ENCODE assay signal across 8 cellular contexts in genomic region chr3:125053304-125053699, GRCh38. TPM values are rescaled to one million over a fixed set of nuclear protein-coding genes. Genes with fewer than 3 reads are reported as not detected.
A peak's percentile ranks its signal among the peaks of the same experiment; 100 is the strongest.
DNase-seq lines count a peak whose midpoint lies in the region; ATAC-seq, FAIRE-seq and TF ChIP-seq lines count a peak whose summit lies in the region.

No MANE protein-coding gene starts in this region.

- no peak for FAIRE-seq in urothelium cell line (lab: Jason Lieb, UNC)

- 63 to 81% (median 74%) methylated on average over 2 of the region's 2 CpGs for WGBS in heart left ventricle, 4 donors

- intact Hi-C loops in heart left ventricle (cut with DNase I) = loop anchor here in 7 of 10 donors (2.0 to 10.0 kb wide), 7 partner anchors 36 to 109 kb away; no protein-coding TSS in a partner anchor
- intact Hi-C loops in left cardiac atrium (cut with DNase I) = loop anchor here (5.0 kb wide), 1 partner anchor 51 kb away; no protein-coding TSS in a partner anchor
- intact Hi-C loops in upper lobe of right lung (cut with DNase I) = loop anchor here (10.0 kb wide), 1 partner anchor 91 kb away; no protein-coding TSS in a partner anchor

- no peaks in the 10 kb centered on the region for H3K27me3 ChIP-seq in heart left ventricle
- no peaks in the 10 kb centered on the region for H3K27me3 ChIP-seq in brain microvascular endothelial cell (replicated peaks)
- H3K27me3 ChIP-seq in muscle layer of duodenum (ENCODE audit: low read depth, low read length) = no peaks in the 10 kb centered on the region
- no peaks in the 10 kb centered on the region for H3K27me3 ChIP-seq in upper lobe of right lung

- H3K4me3 ChIP-seq in heart left ventricle (peak overlapping the region in 11 of 12 donors; percentile 9 to 97 (median 89)), brain microvascular endothelial cell (ENCODE audit: low read depth, low read length) (peak overlapping the region; percentile 78), muscle layer of duodenum (ENCODE audit: low read depth in 1 of 2, low read length in 2 of 2) (peak overlapping the region; percentile 12 to 90), upper lobe of right lung (peak overlapping the region; percentile 84)

- H3K27ac ChIP-seq in heart left ventricle (peak overlapping the region; percentile 51 to 99 (median 94)), brain microvascular endothelial cell (peak overlapping the region; percentile 98), muscle layer of duodenum (ENCODE audit: low read length) (peak overlapping the region; percentile 86), upper lobe of right lung (peak overlapping the region; percentile 89)

- TF ChIP-seq POLR2A in heart left ventricle (IDR thresholded peaks at IDR 0.05) (no peak), GM18505 (IDR thresholded peaks at IDR 0.05; ENCODE audit: borderline replicate concordance, extremely low read depth, insufficient read depth, insufficient read length) (no peak)

- in situ Hi-C loops in brain microvascular endothelial cell (cut with HindIII; ENCODE audit: low pct_ligation_motif_present, low sequenced_read_pairs) = no loop called here

- TF ChIP-seq CTCF in heart left ventricle (IDR thresholded peaks at IDR 0.05) (no peak), brain microvascular endothelial cell (IDR thresholded peaks at IDR 0.05; ENCODE audit: low read depth, low read length, missing control alignments) (no peak), upper lobe of right lung (IDR thresholded peaks at IDR 0.05) (no peak)

- H3K36me3 ChIP-seq in heart left ventricle = peaks cover 0 to 21% (median 8%) of the 10 kb centered on the region in 9 donors
- peaks cover 10% of the 10 kb centered on the region for H3K36me3 ChIP-seq in brain microvascular endothelial cell (replicated peaks)
- no peaks in the 10 kb centered on the region for H3K36me3 ChIP-seq in muscle layer of duodenum (ENCODE audit: control insufficient read depth in 1 of 2, insufficient read depth in 2 of 2, low read length in 2 of 2)
- H3K36me3 ChIP-seq in upper lobe of right lung = peaks cover 13% of the 10 kb centered on the region

- peaks cover 16 to 80% (median 73%) of the 10 kb centered on the region in 12 donors for H3K4me1 ChIP-seq in heart left ventricle
- H3K4me1 ChIP-seq in muscle layer of duodenum (ENCODE audit: control insufficient read depth in 1 of 2, insufficient read depth in 2 of 2, low read length in 2 of 2) = peaks cover 26 to 66% of the 10 kb centered on the region in 2 donors
- H3K4me1 ChIP-seq in upper lobe of right lung = peaks cover 65% of the 10 kb centered on the region

- DNase-seq in heart left ventricle (no peak), left cardiac atrium (no peak), brain microvascular endothelial cell (no peak), upper lobe of right lung (no peak), inferior parietal cortex (ENCODE audit: extremely low spot score) (no peak), urothelium cell line (ENCODE audit: low spot score) (no peak)

- ATAC-seq in heart left ventricle (no peak), left cardiac atrium (no peak), upper lobe of right lung (no peak), GM18505 (IDR thresholded peaks at IDR 0.05; ENCODE audit: unreplicated experiment) (no peak)

- H3K9me3 ChIP-seq in heart left ventricle (no peaks in the 10 kb centered on the region), muscle layer of duodenum (ENCODE audit: control insufficient read depth in 1 of 2, low read length in 2 of 2) (no peaks in the 10 kb centered on the region), upper lobe of right lung (no peaks in the 10 kb centered on the region)

RNA-seq across cellular contexts. Expression of gene HEG1, which starts 2.5 kb away (rescaled TPM):
- total RNA-seq in heart left ventricle (100 to 1,000 TPM in 6 of 9 donors, 10 to 100 TPM in 3; 68.1 to 211 (median 121) TPM), left cardiac atrium (100 to 1,000 TPM; 120 to 149 TPM), upper lobe of right lung (234 TPM)
- polyA plus RNA-seq in heart left ventricle = 10 to 100 TPM; 23.7 to 39.0 TPM
